8 cellular contexts compared by ENCODE assay signal in genomic region chr9:33167084-33167948, GRCh38. TPM values are rescaled to one million over a fixed set of nuclear protein-coding genes. Genes with fewer than 3 reads are reported as not detected.
DNase-seq lines count a peak whose midpoint lies in the region; ATAC-seq and TF ChIP-seq lines count a peak whose summit lies in the region.

B4GALT1 (minus strand) TSS chr9:33167336; CDS start chr9:33167169, 167 bp downstream.

- H3K4me1 ChIP-seq in ovary (ENCODE audit: insufficient read depth) (peaks cover 20% of the 10 kb centered on the region), thoracic aorta (ENCODE audit: control insufficient read depth in 1 of 2, low read depth in 2 of 2) (peaks cover 31 to 55% of the 10 kb centered on the region in 2 donors)

- TF ChIP-seq EP300 in ovary (IDR thresholded peaks at IDR 0.05), result no peak

- WGBS in ovary, 3 donors, result 1 to 4% (median 2%) methylated on average over 23 to 101 of the region's 101 CpGs

- no peaks in the 10 kb centered on the region for H3K9me3 ChIP-seq in SU-DHL-6 (ENCODE audit: insufficient read depth, low read length)
- no peaks in the 10 kb centered on the region for H3K9me3 ChIP-seq in ovary
- H3K9me3 ChIP-seq in thoracic aorta, result no peaks in the 10 kb centered on the region

- H3F3A ChIP-seq in SU-DHL-6 (ENCODE audit: insufficient read depth), result peaks cover 21% of the 10 kb centered on the region

- H2AFZ ChIP-seq in SU-DHL-6 (ENCODE audit: low read depth, low read length, severe bottlenecking), result peak within 1 kb of the TSS; percentile 93

- ATAC-seq in HG02610 (IDR thresholded peaks at IDR 0.05; ENCODE audit: unreplicated experiment) (peak; percentile 59), thoracic aorta (ENCODE audit: insufficient number of reproducible peaks, low FRiP score, low read depth) (peak; percentile 76)

- H3K9me3 Mint-ChIP-seq in activated naive CD8-positive, alpha-beta T cell treated with anti-CD3 and anti-CD28 coated beads for 36 hours, result no peaks in the 10 kb centered on the region
- H3K9me3 Mint-ChIP-seq in glutamatergic neuron (ENCODE audit: unreplicated experiment), result peaks cover 4% of the 10 kb centered on the region

- peak within 1 kb of the TSS; percentile 97 for H3K27ac Mint-ChIP-seq in activated naive CD8-positive, alpha-beta T cell treated with anti-CD3 and anti-CD28 coated beads for 36 hours
- H3K27ac Mint-ChIP-seq in glutamatergic neuron (ENCODE audit: unreplicated experiment), result no peak within 1 kb of the TSS

- H3K4me3 ChIP-seq in SU-DHL-6 (ENCODE audit: insufficient read depth, low read length, poor library complexity, severe bottlenecking) (peak within 1 kb of the TSS; percentile 82), ovary (peak within 1 kb of the TSS; percentile 76), thoracic aorta (peak within 1 kb of the TSS; percentile 92)

- H3K79me2 ChIP-seq in SU-DHL-6 (ENCODE audit: insufficient read depth, low read length), result peaks cover 5% of the 10 kb centered on the region; the same call in 1 of the 2 replicates

- DNase-seq in NCI-H1092 treated with DMSO at 0.1 percent for 48 hours (lab: John Stamatoyannopoulos, UW), result peak; percentile 90
- DNase-seq in activated naive CD8-positive, alpha-beta T cell treated with anti-CD3 and anti-CD28 coated beads for 36 hours, result peak; percentile 95
- DNase-seq in glutamatergic neuron, result peak; percentile 97
- peak; percentile 95 to 99 (median 98) for DNase-seq in ovary
- DNase-seq in thoracic aorta (ENCODE audit: low spot score), result peak; percentile 76

- H3K4me3 Mint-ChIP-seq in activated naive CD8-positive, alpha-beta T cell treated with anti-CD3 and anti-CD28 coated beads for 36 hours, result peak within 1 kb of the TSS; percentile 95
- peak within 1 kb of the TSS; percentile 86 for H3K4me3 Mint-ChIP-seq in glutamatergic neuron (ENCODE audit: unreplicated experiment)

- H3K4me2 ChIP-seq in SU-DHL-6 (ENCODE audit: low read depth, low read length, poor library complexity, severe bottlenecking), result peak within 1 kb of the TSS; percentile 83

- H3K4me1 Mint-ChIP-seq in activated naive CD8-positive, alpha-beta T cell treated with anti-CD3 and anti-CD28 coated beads for 36 hours, result peaks cover 53% of the 10 kb centered on the region
- H3K4me1 Mint-ChIP-seq in glutamatergic neuron (ENCODE audit: low read depth, unreplicated experiment), result peaks cover 27% of the 10 kb centered on the region

- H3K27me3 Mint-ChIP-seq in activated naive CD8-positive, alpha-beta T cell treated with anti-CD3 and anti-CD28 coated beads for 36 hours, result no peaks in the 10 kb centered on the region
- H3K27me3 Mint-ChIP-seq in glutamatergic neuron (ENCODE audit: unreplicated experiment), result peaks cover 7% of the 10 kb centered on the region

- H4K20me1 ChIP-seq in SU-DHL-6 (ENCODE audit: low read depth, low read length), result no peaks in the 10 kb centered on the region

- peak within 1 kb of the TSS; percentile 49 for H3K27ac ChIP-seq in SU-DHL-6 (ENCODE audit: low read depth, low read length)
- peak within 1 kb of the TSS; percentile 79 to 95 for H3K27ac ChIP-seq in ovary
- peak within 1 kb of the TSS; percentile 92 to 97 for H3K27ac ChIP-seq in thoracic aorta

- no peaks in the 10 kb centered on the region for H3K9me2 ChIP-seq in SU-DHL-6 (replicated peaks; ENCODE audit: insufficient read depth, low read length)

- no peaks in the 10 kb centered on the region for H3K27me3 ChIP-seq in SU-DHL-6 (ENCODE audit: low read length)
- H3K27me3 ChIP-seq in ovary, result no peaks in the 10 kb centered on the region
- H3K27me3 ChIP-seq in thoracic aorta (replicated peaks; ENCODE audit: insufficient read depth), result no peaks in the 10 kb centered on the region

- TF ChIP-seq POLR2A in GM10847 (IDR thresholded peaks at IDR 0.05; ENCODE audit: extremely low read depth, insufficient read length) (peak; percentile 69), ovary (IDR thresholded peaks at IDR 0.05) (peak; percentile 91)

- no peak for TF ChIP-seq CTCF in SU-DHL-6 (IDR thresholded peaks at IDR 0.05; ENCODE audit: insufficient read depth, low read length, poor library complexity, severe bottlenecking)
- no peak for TF ChIP-seq CTCF in glutamatergic neuron (IDR thresholded peaks at IDR 0.05; ENCODE audit: partially characterized antibody, unreplicated experiment)
- peak in 1 of 3 donors; percentile 23 for TF ChIP-seq CTCF in ovary (IDR thresholded peaks at IDR 0.05)
- TF ChIP-seq CTCF in thoracic aorta (IDR thresholded peaks at IDR 0.05), result peak; percentile 17

- peaks cover 16% of the 10 kb centered on the region for H3K36me3 Mint-ChIP-seq in activated naive CD8-positive, alpha-beta T cell treated with anti-CD3 and anti-CD28 coated beads for 36 hours
- no peaks in the 10 kb centered on the region for H3K36me3 Mint-ChIP-seq in glutamatergic neuron (ENCODE audit: unreplicated experiment)

- intact Hi-C loops in ovary (cut with DNase I), result loop anchor here in 2 of 4 donors (10.0 kb wide), 2 partner anchors 47 to 1497 kb away; partner anchors contain the start of gene CCL27 (in 1 of the 2)

- H3K36me3 ChIP-seq in SU-DHL-6 (ENCODE audit: low read length) (no peaks in the 10 kb centered on the region), ovary (no peaks in the 10 kb centered on the region), thoracic aorta (no peaks in the 10 kb centered on the region)

- H3K9ac ChIP-seq in SU-DHL-6 (ENCODE audit: low read length), result peak within 1 kb of the TSS; percentile 80

RNA-seq across cellular contexts. Expression of gene B4GALT1, which starts in this region (rescaled TPM):
- total RNA-seq in activated naive CD8-positive, alpha-beta T cell treated with anti-CD3 and anti-CD28 coated beads for 36 hours, result 10 to 100 TPM; 33.5 to 35.0 TPM
- total RNA-seq in glutamatergic neuron (ENCODE audit: unreplicated experiment), result 5.4 TPM
- total RNA-seq in ovary, result 100 to 1,000 TPM in 3 of 7 donors, 10 to 100 TPM in 4; 77.9 to 226 (median 88.3) TPM
- polyA plus RNA-seq in ovary, result 100 to 1,000 TPM in 1 of 2 donors, 10 to 100 TPM in 1; 35.8 to 120 TPM
- 10 to 100 TPM; 59.4 to 86.6 TPM for total RNA-seq in thoracic aorta

Comparison
In these comparisons a context has a peak if more than half of its experiments do, and no peak if none do; other contexts are left out.
1. Peak in every context shown above with its lines: DNase-seq, ATAC-seq, H3K4me3 ChIP-seq and H3K27ac ChIP-seq.